Comparison of ENCODE assay signal across 14 cellular contexts in the genomic region with DNA sequence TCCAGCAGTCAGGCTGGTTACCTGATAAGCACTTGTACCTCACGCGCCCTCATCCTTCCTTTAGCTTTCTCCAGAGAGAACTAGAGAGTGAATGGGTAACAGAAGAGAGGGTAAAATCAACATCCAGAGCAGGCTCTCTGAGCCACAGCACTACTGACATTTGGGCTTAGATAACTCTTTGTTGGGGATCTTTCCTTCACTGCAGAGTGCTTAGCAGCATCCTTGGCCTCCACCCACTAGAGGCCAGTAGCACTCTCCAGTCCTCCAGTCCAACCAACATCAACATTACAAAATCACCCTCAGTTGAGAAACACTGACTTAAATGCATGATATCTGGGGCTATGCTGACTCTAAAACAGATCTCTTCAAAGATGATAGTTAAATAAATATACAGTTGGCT.
DNase-seq lines count a peak whose midpoint lies in the region; ATAC-seq, FAIRE-seq and TF ChIP-seq lines count a peak whose summit lies in the region.
"Had no signal": no experiment of that assay in that cellular context is flagged by ENCODE, and none has a peak within 500 bp of the region (broad histone marks: within the 10 kb centered on the region; RNA-seq: fewer than 3 reads in every experiment).

No MANE protein-coding gene starts in this region.

- DNase-seq in AG04450 (ENCODE audit: low read depth, low spot score) (no peak), OCI-M1 (lab: John Stamatoyannopoulos, UW) (peak; percentile 8), fibroblast of gingiva (ENCODE audit: low read depth) (peak; percentile 41), GM10248 (ENCODE audit: extremely low spot score) (no peak), GM12892 (ENCODE audit: insufficient read length) (no peak), globus pallidus (ENCODE audit: low spot score) (no peak)
- DNase-seq: activated CD4-positive, alpha-beta T cell treated with anti-CD3 and anti-CD28 coated beads, Interleukin-2, amount 50 U/mL, for 4 hours; NCI-H1105 treated with DMSO at 0.1 percent for 48 hours; NCI-H226; RPMI8226; stimulated activated CD4-positive, alpha-beta T cell treated with anti-CD3 and anti-CD28 coated beads, Interleukin-4, amount 100 ng/mL, for 4 hours had no signal

- peak overlapping the region; percentile 65 for H3K27ac ChIP-seq in AG04450 (ENCODE audit: low read depth, low read length)
- H3K27ac ChIP-seq: right atrium auricular region had no signal

- ATAC-seq in GM21367 (IDR thresholded peaks at IDR 0.05; ENCODE audit: unreplicated experiment) (peak; percentile 23), HG03571 (IDR thresholded peaks at IDR 0.05; ENCODE audit: unreplicated experiment) (no peak)

- TF ChIP-seq POLR2A in GM12892 (IDR thresholded peaks at IDR 0.05; ENCODE audit: low read depth, low read length): no peak

- no peak overlapping the region for H3K4me3 ChIP-seq in AG04450 (ENCODE audit: low read depth, low read length)
- H3K4me3 ChIP-seq: right atrium auricular region had no signal

- POLR2A ChIA-PET in AG04450 (lab: Yijun Ruan, JAX): no interaction called here
- POLR2A ChIA-PET in GM10248 (lab: Yijun Ruan, JAX): no interaction called here

- H3K27me3 ChIP-seq in AG04450 (ENCODE audit: control insufficient read depth, insufficient read depth, low read length): no peaks in the 10 kb centered on the region
- H3K27me3 ChIP-seq: right atrium auricular region had no signal

- FAIRE-seq in GM12892 (lab: Jason Lieb, UNC): no peak

- peaks cover 4% of the 10 kb centered on the region for H3K9me3 ChIP-seq in AG04450 (ENCODE audit: control insufficient read depth, insufficient read depth, low read length)
- H3K9me3 ChIP-seq: right atrium auricular region had no signal

- TF ChIP-seq CTCF in AG04450 (IDR thresholded peaks at IDR 0.05; ENCODE audit: low read depth, low read length) (no peak), GM10248 (IDR thresholded peaks at IDR 0.05; ENCODE audit: control extremely low read depth, extremely low read depth, low read depth, missing control alignments) (no peak)

- CTCF ChIA-PET in AG04450 (lab: Charles Lee) (no interaction called here), GM10248 (lab: Yijun Ruan, JAX) (no interaction called here)

Comparison
In these comparisons a context has a peak if more than half of its experiments do, and no peak if none do; other contexts are left out.
1. DNase-seq: peak in OCI-M1 (single experiment) and fibroblast of gingiva (single experiment); none in AG04450 (single experiment), GM10248 (single experiment), GM12892 (single experiment) and globus pallidus (single experiment).